In the genomic region with DNA sequence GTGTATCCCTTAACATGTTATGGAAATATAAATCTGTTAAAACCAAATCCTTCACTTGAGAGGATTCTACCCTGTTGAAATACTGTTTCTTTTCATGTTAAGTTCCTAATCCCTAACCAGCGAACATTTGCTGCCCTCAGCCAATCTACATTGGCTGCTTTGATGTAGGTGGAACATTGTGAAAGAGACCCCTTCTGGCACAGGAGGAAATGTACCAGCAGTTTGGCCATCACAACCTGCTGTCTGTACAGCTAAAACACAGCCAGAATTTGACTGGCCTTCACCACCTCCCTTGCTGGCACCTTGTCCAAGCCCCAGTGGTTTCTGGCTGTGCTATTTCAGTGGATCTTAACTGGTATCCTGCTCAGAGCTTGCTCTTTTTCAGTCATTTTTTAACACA, we compare ENCODE assay signal across 16 cellular contexts.
"Had no signal": no experiment of that assay in that cellular context is flagged by ENCODE, and none has a peak within 500 bp of the region (broad histone marks: within the 10 kb centered on the region; RNA-seq: fewer than 3 reads in every experiment).

No MANE protein-coding gene starts in this region.

- H3K27me3 ChIP-seq: ascending aorta, breast epithelium, tibial nerve, vagina had no signal

- DNase-seq: activated CD4-positive, alpha-beta T cell treated with anti-CD3 and anti-CD28 coated beads, Interleukin-2, amount 50 U/mL, for 1 hour; activated naive CD4-positive, alpha-beta T cell treated with Interleukin-2 at 50 U/mL for 16 hours; activated T-cell treated with anti-CD3 and anti-CD28 coated beads for 4 hours; dermis blood vessel endothelial cell; head of caudate nucleus; naive B cell; stimulated activated CD4-positive, alpha-beta T cell treated with anti-CD3 and anti-CD28 coated beads, Interleukin-15, amount 100 ng/mL, for 24 hours; stimulated activated CD4-positive, alpha-beta T cell treated with anti-CD3 and anti-CD28 coated beads, Interleukin-4, amount 100 ng/mL, for 24 hours; stimulated activated naive CD4-positive, alpha-beta T cell treated with Interleukin-2 at 50 U/mL for 16 hours; substantia nigra had no signal

- ATAC-seq: activated T-helper 17 cell treated with anti-CD3 and anti-CD28 coated beads, Interleukin-2, amount 50 U/mL, for 72 hours had no signal

- H3K27ac Mint-ChIP-seq: activated T-helper 17 cell treated with anti-CD3 and anti-CD28 coated beads, Interleukin-2, amount 50 U/mL, for 72 hours had no signal

- H3K4me1 Mint-ChIP-seq: activated T-helper 17 cell treated with anti-CD3 and anti-CD28 coated beads, Interleukin-2, amount 50 U/mL, for 72 hours; naive B cell had no signal

- H3K27ac ChIP-seq: ascending aorta, breast epithelium, tibial nerve, vagina had no signal

- H3K36me3 ChIP-seq: ascending aorta, breast epithelium, tibial nerve, vagina had no signal

- H3K27me3 Mint-ChIP-seq: activated T-helper 17 cell treated with anti-CD3 and anti-CD28 coated beads, Interleukin-2, amount 50 U/mL, for 72 hours; naive B cell had no signal

- H3K4me3 Mint-ChIP-seq: activated T-helper 17 cell treated with anti-CD3 and anti-CD28 coated beads, Interleukin-2, amount 50 U/mL, for 72 hours; naive B cell had no signal

- H3K4me3 ChIP-seq: ascending aorta, breast epithelium, lung, tibial nerve, vagina had no signal

- H3K36me3 Mint-ChIP-seq: naive B cell had no signal

- H3K4me1 ChIP-seq: ascending aorta, breast epithelium, tibial nerve, vagina had no signal
